In genomic region chr11:35663408-35663702, GRCh38 we compare ENCODE assay signal across 7 cellular contexts. TPM values are rescaled to one million over a fixed set of nuclear protein-coding genes. Genes with fewer than 3 reads are reported as not detected.
A peak's percentile ranks its signal among the peaks of the same experiment; 100 is the strongest.
DNase-seq lines count a peak whose midpoint lies in the region; ATAC-seq and TF ChIP-seq lines count a peak whose summit lies in the region.

No MANE protein-coding gene starts in this region.

- peak overlapping the region; percentile 64 for H3K4me3 ChIP-seq in iPS-15b (ENCODE audit: low read depth, low read length)

- peaks cover 43% of the 10 kb centered on the region for H3K9me3 Mint-ChIP-seq in HFFc6
- H3K9me3 Mint-ChIP-seq in activated T-cell treated with anti-CD3 and anti-CD28 coated beads, Interleukin-2, amount 50 U/mL, for 72 hours, result peaks cover 14 to 17% of the 10 kb centered on the region in 2 donors
- peaks cover 22 to 24% of the 10 kb centered on the region in 2 donors for H3K9me3 Mint-ChIP-seq in stimulated activated naive B cell treated with anti-CD40 and anti-IgM and Interleukin-4, amounts not matched to agents 10 μg/mL and 1 μg/mL and 100 μg/mL, for 72 hours

- no peak overlapping the region for H3K9ac ChIP-seq in iPS-15b (ENCODE audit: low read depth, low read length)

- H3K4me1 ChIP-seq in iPS-15b (ENCODE audit: control insufficient read depth, insufficient read depth, low read length), result no peaks in the 10 kb centered on the region

- intact Hi-C loops in head of caudate nucleus (cut with DNase I), result loop anchor here (2.0 to 10.0 kb wide), 2 partner anchors 45 to 151 kb away; partner anchors contain the start of gene FJX1

- H3K27me3 Mint-ChIP-seq in HFFc6 (ENCODE audit: insufficient read depth), result no peaks in the 10 kb centered on the region
- no peaks in the 10 kb centered on the region for H3K27me3 Mint-ChIP-seq in activated T-cell treated with anti-CD3 and anti-CD28 coated beads, Interleukin-2, amount 50 U/mL, for 72 hours (ENCODE audit: low read depth)
- H3K27me3 Mint-ChIP-seq in stimulated activated naive B cell treated with anti-CD40 and anti-IgM and Interleukin-4, amounts not matched to agents 10 μg/mL and 1 μg/mL and 100 μg/mL, for 72 hours, result peaks cover 0 to 1% of the 10 kb centered on the region in 2 donors

- peak in 1 of 2 donors; percentile 1 for ATAC-seq in activated T-cell treated with anti-CD3 and anti-CD28 coated beads, Interleukin-2, amount 50 U/mL, for 72 hours (replicated peaks in 1 of 2)
- ATAC-seq in stimulated activated naive B cell treated with anti-CD40 and anti-IgM and Interleukin-4, amounts not matched to agents 10 μg/mL and 1 μg/mL and 100 μg/mL, for 72 hours (replicated peaks), result no peak
- ATAC-seq in HG03039 (IDR thresholded peaks at IDR 0.05; ENCODE audit: unreplicated experiment) (no peak), GM21529 (IDR thresholded peaks at IDR 0.05; ENCODE audit: unreplicated experiment) (no peak)

- peaks cover 52% of the 10 kb centered on the region for H3K36me3 Mint-ChIP-seq in HFFc6 (ENCODE audit: low read depth)
- H3K36me3 Mint-ChIP-seq in activated T-cell treated with anti-CD3 and anti-CD28 coated beads, Interleukin-2, amount 50 U/mL, for 72 hours (ENCODE audit: insufficient read depth in 2 of 2), result peaks cover 27 to 28% of the 10 kb centered on the region in 2 donors
- H3K36me3 Mint-ChIP-seq in stimulated activated naive B cell treated with anti-CD40 and anti-IgM and Interleukin-4, amounts not matched to agents 10 μg/mL and 1 μg/mL and 100 μg/mL, for 72 hours, result peaks cover 36 to 46% of the 10 kb centered on the region in 2 donors

- DNase-seq in HFFc6, result no peak
- DNase-seq in activated T-cell treated with anti-CD3 and anti-CD28 coated beads, Interleukin-2, amount 50 U/mL, for 72 hours, result no peak
- no peak for DNase-seq in stimulated activated naive B cell treated with anti-CD40 and anti-IgM and Interleukin-4, amounts not matched to agents 10 μg/mL and 1 μg/mL and 100 μg/mL, for 72 hours
- DNase-seq in head of caudate nucleus, result no peak

- peaks cover 30% of the 10 kb centered on the region for H3K27me3 ChIP-seq in iPS-15b (ENCODE audit: control insufficient read depth, insufficient read depth, low read length)

- H3K4me3 Mint-ChIP-seq in HFFc6, result peak overlapping the region; percentile 94
- peak overlapping the region; percentile 91 to 96 for H3K4me3 Mint-ChIP-seq in activated T-cell treated with anti-CD3 and anti-CD28 coated beads, Interleukin-2, amount 50 U/mL, for 72 hours
- peak overlapping the region; percentile 98 for H3K4me3 Mint-ChIP-seq in stimulated activated naive B cell treated with anti-CD40 and anti-IgM and Interleukin-4, amounts not matched to agents 10 μg/mL and 1 μg/mL and 100 μg/mL, for 72 hours

- no peak for TF ChIP-seq CTCF in HFFc6 (IDR thresholded peaks at IDR 0.05)

- H3K27ac Mint-ChIP-seq in HFFc6, result peak overlapping the region; percentile 93
- peak overlapping the region; percentile 88 for H3K27ac Mint-ChIP-seq in activated T-cell treated with anti-CD3 and anti-CD28 coated beads, Interleukin-2, amount 50 U/mL, for 72 hours
- H3K27ac Mint-ChIP-seq in stimulated activated naive B cell treated with anti-CD40 and anti-IgM and Interleukin-4, amounts not matched to agents 10 μg/mL and 1 μg/mL and 100 μg/mL, for 72 hours, result peak overlapping the region; percentile 100

- no peaks in the 10 kb centered on the region for H3K36me3 ChIP-seq in iPS-15b (ENCODE audit: control insufficient read depth, insufficient read depth, low read length)

- peaks cover 51% of the 10 kb centered on the region for H3K4me1 Mint-ChIP-seq in HFFc6 (ENCODE audit: low read depth)
- H3K4me1 Mint-ChIP-seq in activated T-cell treated with anti-CD3 and anti-CD28 coated beads, Interleukin-2, amount 50 U/mL, for 72 hours (ENCODE audit: low read depth), result peaks cover 46% of the 10 kb centered on the region
- peaks cover 21 to 44% of the 10 kb centered on the region in 2 donors for H3K4me1 Mint-ChIP-seq in stimulated activated naive B cell treated with anti-CD40 and anti-IgM and Interleukin-4, amounts not matched to agents 10 μg/mL and 1 μg/mL and 100 μg/mL, for 72 hours

- peaks cover 4% of the 10 kb centered on the region for H3K9me3 ChIP-seq in iPS-15b (ENCODE audit: control insufficient read depth, insufficient read depth, low read length)

RNA-seq across cellular contexts. Expression of gene TRIM44, which starts 0.8 kb away (rescaled TPM):
- total RNA-seq in HFFc6 (2021; fragmentation: NEBNext Ultra II Directional; extraction: Animal tissue kit (Norgen Biotek cat#: 25700)), result 10 to 100 TPM; 56.7 to 65.0 (median 60.1) TPM
- total RNA-seq in activated T-cell treated with anti-CD3 and anti-CD28 coated beads, Interleukin-2, amount 50 U/mL, for 72 hours, result 10 to 100 TPM; 45.8 to 53.1 TPM

RNA-seq across cellular contexts. Expression of gene FJX1, which starts 45.1 kb away (rescaled TPM):
- 10 to 100 TPM; 40.7 to 58.6 (median 46.8) TPM for total RNA-seq in HFFc6 (2021; fragmentation: NEBNext Ultra II Directional; extraction: Animal tissue kit (Norgen Biotek cat#: 25700))
- under 1 TPM; 0.46 to 0.89 TPM for total RNA-seq in activated T-cell treated with anti-CD3 and anti-CD28 coated beads, Interleukin-2, amount 50 U/mL, for 72 hours

Comparison
In these comparisons a context has a peak if more than half of its experiments do, and no peak if none do; other contexts are left out.
1. RNA of gene FJX1, which starts 45.1 kb away (total RNA-seq): 40.7 to 58.6 TPM in HFFc6; 0.46 to 0.89 TPM in activated T-cell treated with anti-CD3 and anti-CD28 coated beads, Interleukin-2, amount 50 U/mL, for 72 hours; every median in the first group is over 10 times any median in the second.
2. Peak in every context shown above with its lines, with median percentiles within 50 percentile points of each other: H3K27ac Mint-ChIP-seq and H3K4me3 Mint-ChIP-seq.